In genomic region chr19:16375936-16376185, GRCh38 we compare ENCODE assay signal across 26 cellular contexts. TPM values are rescaled to one million over a fixed set of nuclear protein-coding genes. Genes with fewer than 3 reads are reported as not detected.
DNase-seq lines count a peak whose midpoint lies in the region; ATAC-seq, FAIRE-seq and TF ChIP-seq lines count a peak whose summit lies in the region.
"Had no signal": no experiment of that assay in that cellular context is flagged by ENCODE, and none has a peak within 500 bp of the region (broad histone marks: within the 10 kb centered on the region; RNA-seq: fewer than 3 reads in every experiment).

No MANE protein-coding gene starts in this region.

- POLR2A ChIA-PET in activated CD8-positive, alpha-beta T cell treated with anti-CD3 and anti-CD28 coated beads, Interleukin-2, amount 10 ng/mL, durations not matched to agents 7 days and 5 days (lab: Charles Lee) = interaction anchor here (1.0 to 22.4 kb wide), 7 partner anchors 8 to 47 kb away, joined by 3 to 556 read pairs (median 4); partner anchors contain the start of gene KLF2
- POLR2A ChIA-PET in activated CD8-positive, alpha-beta T cell treated with anti-CD3 and anti-CD28 coated beads for 36 hours (lab: Charles Lee) = interaction anchor here (0.6 to 1.6 kb wide), 4 partner anchors 9 to 48 kb away, joined by 3 to 10 read pairs (median 5); no protein-coding TSS in a partner anchor
- POLR2A ChIA-PET in CD4-positive, alpha-beta T cell (lab: Charles Lee) = interaction anchor here (0.8 to 32.3 kb wide), 4 partner anchors 6 to 92 kb away, joined by 4 to 3819 read pairs (median 236); partner anchors contain the start of gene KLF2

- H3K9me3 ChIP-seq in CD4-positive, alpha-beta T cell (ENCODE audit: control insufficient read depth, low read length) = no peaks in the 10 kb centered on the region
- no peaks in the 10 kb centered on the region for H3K9me3 ChIP-seq in neutrophil
- H3K9me3 ChIP-seq: A549, gastroesophageal sphincter, SJSA1, testis, vagina had no signal

- 0 out of 2 replicates have a peak, but pooled peaks cover 3% of the 10 kb centered on the region for H3F3A ChIP-seq in GM23338 (replicated peaks; ENCODE audit: low read depth)

- no peak for ATAC-seq in activated CD8-positive, alpha-beta T cell treated with anti-CD3 and anti-CD28 coated beads, Interleukin-2, amount 10 ng/mL, durations not matched to agents 7 days and 5 days
- no peak for ATAC-seq in activated CD8-positive, alpha-beta T cell treated with anti-CD3 and anti-CD28 coated beads for 36 hours
- ATAC-seq in CD4-positive, alpha-beta T cell (ENCODE audit: poor library complexity) = no peak
- no peak for ATAC-seq in central memory CD8-positive, alpha-beta T cell (replicated peaks; ENCODE audit: extremely low read depth, poor library complexity, severe bottlenecking)
- ATAC-seq in HG03469 (IDR thresholded peaks at IDR 0.05; ENCODE audit: unreplicated experiment) = no peak
- no peak for ATAC-seq in GM23338
- ATAC-seq: gastroesophageal sphincter; left lobe of liver; stimulated activated naive CD8-positive, alpha-beta T cell treated with anti-CD3 and anti-CD28 coated beads, Interleukin-15, Interleukin-2, amounts not matched to agents 100 U/mL and 50 U/mL, for 24 hours had no signal

- CTCF ChIA-PET in activated CD8-positive, alpha-beta T cell treated with anti-CD3 and anti-CD28 coated beads, Interleukin-2, amount 10 ng/mL, durations not matched to agents 7 days and 5 days (lab: Charles Lee) = interaction anchor here (0.6 to 3.4 kb wide), 14 partner anchors 9 to 190 kb away, joined by 3 to 30 read pairs (median 6); no protein-coding TSS in a partner anchor
- CTCF ChIA-PET in activated CD8-positive, alpha-beta T cell treated with anti-CD3 and anti-CD28 coated beads for 36 hours (lab: Charles Lee) = interaction anchor here (0.8 to 3.1 kb wide), 14 partner anchors 9 to 174 kb away, joined by 3 to 27 read pairs (median 5); no protein-coding TSS in a partner anchor
- CTCF ChIA-PET in CD4-positive, alpha-beta T cell (lab: Charles Lee) = interaction anchor here (1.1 to 1.8 kb wide), 5 partner anchors 9 to 48 kb away, joined by 3 to 16 read pairs (median 4); no protein-coding TSS in a partner anchor

- FAIRE-seq in GM12891 (lab: Jason Lieb, UNC) = no peak
- FAIRE-seq: A549, endothelial cell of umbilical vein had no signal

- H2AFZ ChIP-seq in GM23338 = no peak overlapping the region

- intact Hi-C loops in activated CD8-positive, alpha-beta T cell treated with anti-CD3 and anti-CD28 coated beads for 36 hours (cut with micrococcal nuclease) = no loop called here
- intact Hi-C loops in CD4-positive, alpha-beta T cell (cut with DNase I, micrococcal nuclease) = no loop called here

- H3K27ac Mint-ChIP-seq in activated CD8-positive, alpha-beta T cell treated with anti-CD3 and anti-CD28 coated beads, Interleukin-2, amount 10 ng/mL, durations not matched to agents 7 days and 5 days = peak overlapping the region; percentile 79
- no peak overlapping the region for H3K27ac Mint-ChIP-seq in activated CD8-positive, alpha-beta T cell treated with anti-CD3 and anti-CD28 coated beads for 36 hours
- H3K27ac Mint-ChIP-seq in CD4-positive, alpha-beta T cell = no peak overlapping the region
- H3K27ac Mint-ChIP-seq in central memory CD8-positive, alpha-beta T cell (ENCODE audit: low read depth) = peak overlapping the region; percentile 54
- no peak overlapping the region; the same call in 1 of the 2 replicates for H3K27ac Mint-ChIP-seq in GM23338
- H3K27ac Mint-ChIP-seq: memory B cell had no signal

- peak overlapping the region; percentile 15 for H3K27ac ChIP-seq in CD4-positive, alpha-beta T cell (ENCODE audit: low read depth, low read length)
- peak overlapping the region; percentile 27 for H3K27ac ChIP-seq in neutrophil
- no peak overlapping the region for H3K27ac ChIP-seq in GM23338 (ENCODE audit: low read depth)
- H3K27ac ChIP-seq: A549, SJSA1, testis, vagina had no signal

- no peak for DNase-seq in activated CD8-positive, alpha-beta T cell treated with anti-CD3 and anti-CD28 coated beads, Interleukin-2, amount 10 ng/mL, durations not matched to agents 7 days and 5 days
- no peak for DNase-seq in activated CD8-positive, alpha-beta T cell treated with anti-CD3 and anti-CD28 coated beads for 36 hours
- DNase-seq in CD4-positive, alpha-beta T cell = no peak
- DNase-seq in central memory CD8-positive, alpha-beta T cell (ENCODE audit: low spot score in 2 of 2) = no peak
- DNase-seq in GM23338 (ENCODE audit: low spot score) (no peak), GM12891 (ENCODE audit: insufficient read length, low spot score) (no peak)
- DNase-seq: BE2C; Calu3; DMS79 treated with DMSO at 0.1 percent for 48 hours; GF-D8; hypothalamus; Kasumi-1; NCI-H146; NCI-H2107; NCI-H774; stimulated activated naive CD8-positive, alpha-beta T cell treated with anti-CD3 and anti-CD28 coated beads, Interleukin-15, Interleukin-2, amounts not matched to agents 100 U/mL and 50 U/mL, for 24 hours; testis had no signal

- no peak overlapping the region for H3K4me2 ChIP-seq in GM23338
- H3K4me2 ChIP-seq: A549 had no signal

- TF ChIP-seq CTCF in activated CD8-positive, alpha-beta T cell treated with anti-CD3 and anti-CD28 coated beads for 36 hours (IDR thresholded peaks at IDR 0.05) = no peak
- no peak for TF ChIP-seq CTCF in CD4-positive, alpha-beta T cell (IDR thresholded peaks at IDR 0.05)
- TF ChIP-seq CTCF in neutrophil (IDR thresholded peaks at IDR 0.05) = no peak
- TF ChIP-seq CTCF in GM23338 (conservative IDR thresholded peaks at IDR 0.05; ENCODE audit: low read depth in 2 of 2) = no peak

- no peak overlapping the region for H3K4me3 Mint-ChIP-seq in activated CD8-positive, alpha-beta T cell treated with anti-CD3 and anti-CD28 coated beads, Interleukin-2, amount 10 ng/mL, durations not matched to agents 7 days and 5 days
- H3K4me3 Mint-ChIP-seq in activated CD8-positive, alpha-beta T cell treated with anti-CD3 and anti-CD28 coated beads for 36 hours = no peak overlapping the region
- peak overlapping the region; percentile 80 for H3K4me3 Mint-ChIP-seq in CD4-positive, alpha-beta T cell
- peak overlapping the region; percentile 62 for H3K4me3 Mint-ChIP-seq in central memory CD8-positive, alpha-beta T cell
- no peak overlapping the region for H3K4me3 Mint-ChIP-seq in GM23338
- H3K4me3 Mint-ChIP-seq: memory B cell had no signal

- peaks cover 53% of the 10 kb centered on the region for H3K36me3 Mint-ChIP-seq in activated CD8-positive, alpha-beta T cell treated with anti-CD3 and anti-CD28 coated beads, Interleukin-2, amount 10 ng/mL, durations not matched to agents 7 days and 5 days (ENCODE audit: low read depth)
- peaks cover 17% of the 10 kb centered on the region for H3K36me3 Mint-ChIP-seq in activated CD8-positive, alpha-beta T cell treated with anti-CD3 and anti-CD28 coated beads for 36 hours (ENCODE audit: low read depth)
- peaks cover 17% of the 10 kb centered on the region for H3K36me3 Mint-ChIP-seq in CD4-positive, alpha-beta T cell (ENCODE audit: low read depth)
- peaks cover 18% of the 10 kb centered on the region for H3K36me3 Mint-ChIP-seq in central memory CD8-positive, alpha-beta T cell (ENCODE audit: insufficient read depth)
- H3K36me3 Mint-ChIP-seq in GM23338 (ENCODE audit: low read depth) = peaks cover 30% of the 10 kb centered on the region

- no peaks in the 10 kb centered on the region for H3K27me3 ChIP-seq in CD4-positive, alpha-beta T cell (ENCODE audit: control insufficient read depth, insufficient read depth, low read length)
- H3K27me3 ChIP-seq in neutrophil (no peaks in the 10 kb centered on the region), GM23338 (ENCODE audit: insufficient read depth) (no peaks in the 10 kb centered on the region)
- H3K27me3 ChIP-seq: BE2C, gastroesophageal sphincter, SJSA1, testis, vagina had no signal

- H3K4me1 Mint-ChIP-seq in activated CD8-positive, alpha-beta T cell treated with anti-CD3 and anti-CD28 coated beads, Interleukin-2, amount 10 ng/mL, durations not matched to agents 7 days and 5 days (ENCODE audit: low read depth) = peaks cover 50% of the 10 kb centered on the region
- peaks cover 56% of the 10 kb centered on the region for H3K4me1 Mint-ChIP-seq in activated CD8-positive, alpha-beta T cell treated with anti-CD3 and anti-CD28 coated beads for 36 hours (ENCODE audit: low read depth)
- H3K4me1 Mint-ChIP-seq in CD4-positive, alpha-beta T cell (ENCODE audit: low read depth) = peaks cover 73% of the 10 kb centered on the region
- peaks cover 51% of the 10 kb centered on the region for H3K4me1 Mint-ChIP-seq in central memory CD8-positive, alpha-beta T cell
- H3K4me1 Mint-ChIP-seq in GM23338 = peaks cover 10% of the 10 kb centered on the region

- peaks cover 37% of the 10 kb centered on the region for H3K36me3 ChIP-seq in neutrophil
- H3K36me3 ChIP-seq in GM23338 (ENCODE audit: insufficient read depth) = no peaks in the 10 kb centered on the region

- no peak for TF ChIP-seq POLR2A in GM12891 (IDR thresholded peaks at IDR 0.05; ENCODE audit: low read depth, low read length)

- H3K4me3 ChIP-seq in neutrophil (ENCODE audit: low read depth in 1 of 2, low read length in 1 of 2) = no peak overlapping the region
- H3K4me3 ChIP-seq in GM23338 = no peak overlapping the region
- H3K4me3 ChIP-seq: A549, gastroesophageal sphincter, SJSA1, testis, vagina had no signal

- H3K4me1 ChIP-seq in neutrophil (ENCODE audit: control insufficient read depth in 1 of 2, insufficient read depth in 1 of 2, low read depth in 1 of 2, low read length in 1 of 2) = peaks cover 21 to 23% of the 10 kb centered on the region in 2 experiments
- no peaks in the 10 kb centered on the region for H3K4me1 ChIP-seq in GM23338 (ENCODE audit: insufficient read depth)
- H3K4me1 ChIP-seq: BE2C had no signal

- H3K27me3 Mint-ChIP-seq in activated CD8-positive, alpha-beta T cell treated with anti-CD3 and anti-CD28 coated beads, Interleukin-2, amount 10 ng/mL, durations not matched to agents 7 days and 5 days (ENCODE audit: low read depth) = no peaks in the 10 kb centered on the region
- H3K27me3 Mint-ChIP-seq in activated CD8-positive, alpha-beta T cell treated with anti-CD3 and anti-CD28 coated beads for 36 hours = no peaks in the 10 kb centered on the region
- no peaks in the 10 kb centered on the region for H3K27me3 Mint-ChIP-seq in CD4-positive, alpha-beta T cell
- H3K27me3 Mint-ChIP-seq in central memory CD8-positive, alpha-beta T cell = no peaks in the 10 kb centered on the region
- peaks cover 6% of the 10 kb centered on the region for H3K27me3 Mint-ChIP-seq in GM23338 (ENCODE audit: insufficient read depth, low read depth, poor library complexity)
- H3K27me3 Mint-ChIP-seq: memory B cell had no signal

- H3K79me2 ChIP-seq in GM23338 (replicated peaks; ENCODE audit: insufficient read depth) = no peaks in the 10 kb centered on the region

- no peaks in the 10 kb centered on the region for H3K9me2 ChIP-seq in GM23338 (ENCODE audit: insufficient read depth)

- no peaks in the 10 kb centered on the region for H3K9me3 Mint-ChIP-seq in activated CD8-positive, alpha-beta T cell treated with anti-CD3 and anti-CD28 coated beads, Interleukin-2, amount 10 ng/mL, durations not matched to agents 7 days and 5 days (ENCODE audit: insufficient read depth)
- H3K9me3 Mint-ChIP-seq in activated CD8-positive, alpha-beta T cell treated with anti-CD3 and anti-CD28 coated beads for 36 hours = no peaks in the 10 kb centered on the region
- H3K9me3 Mint-ChIP-seq in CD4-positive, alpha-beta T cell = no peaks in the 10 kb centered on the region
- no peaks in the 10 kb centered on the region for H3K9me3 Mint-ChIP-seq in central memory CD8-positive, alpha-beta T cell
- no peaks in the 10 kb centered on the region for H3K9me3 Mint-ChIP-seq in GM23338
- H3K9me3 Mint-ChIP-seq: memory B cell had no signal

- 0 out of 2 replicates have a peak, but pooled peaks cover 3% of the 10 kb centered on the region for H4K20me1 ChIP-seq in GM23338 (replicated peaks; ENCODE audit: insufficient read depth)

RNA-seq across cellular contexts. Expression of gene KLF2, which starts 51.2 kb away (rescaled TPM):
- total RNA-seq in activated CD8-positive, alpha-beta T cell treated with anti-CD3 and anti-CD28 coated beads, Interleukin-2, amount 10 ng/mL, durations not matched to agents 7 days and 5 days = 100 to 1,000 TPM in 1 of 2 experiments, 10 to 100 TPM in 1; 96.0 to 100 TPM
- total RNA-seq in activated CD8-positive, alpha-beta T cell treated with anti-CD3 and anti-CD28 coated beads for 36 hours = 1 to 10 TPM in 1 of 2 experiments, under 1 TPM in 1; 0.94 to 1.0 TPM
- total RNA-seq in CD4-positive, alpha-beta T cell = 1,000 to 10,000 TPM; 1,201 to 1,291 TPM
- total RNA-seq in GM23338 (2014; rRNA removed; shearing (Covaris generic)) = 0.89 and 0.90 TPM in 2 replicates
- polyA plus RNA-seq in GM23338 (2016; fragmentation: Nextera tagmentation; extraction: Ambion mirVana) = 0.43 TPM in 1 of 2 replicates, not detected in the other
- 4.0 TPM for polyA plus RNA-seq in GM12891 (2012; ENCODE audit: low read depth, missing spikeins)

Comparison
In these comparisons a context has a peak if more than half of its experiments do, and no peak if none do; other contexts are left out.
1. H3K27ac Mint-ChIP-seq: peak in activated CD8-positive, alpha-beta T cell treated with anti-CD3 and anti-CD28 coated beads, Interleukin-2, amount 10 ng/mL, durations not matched to agents 7 days and 5 days (single experiment) and central memory CD8-positive, alpha-beta T cell (single experiment); none in activated CD8-positive, alpha-beta T cell treated with anti-CD3 and anti-CD28 coated beads for 36 hours (single experiment), CD4-positive, alpha-beta T cell (single experiment) and GM23338 (single experiment).
2. RNA of gene KLF2, which starts 51.2 kb away (total RNA-seq): 1,201 to 1,291 TPM in CD4-positive, alpha-beta T cell and 96.0 to 100 TPM in activated CD8-positive, alpha-beta T cell treated with anti-CD3 and anti-CD28 coated beads, Interleukin-2, amount 10 ng/mL, durations not matched to agents 7 days and 5 days; 0.94 to 1.0 TPM in activated CD8-positive, alpha-beta T cell treated with anti-CD3 and anti-CD28 coated beads for 36 hours and 0.89 to 0.90 TPM in GM23338; every median in the first group is over 10 times any median in the second.
3. H3K4me3 Mint-ChIP-seq: peak in CD4-positive, alpha-beta T cell (single experiment) and central memory CD8-positive, alpha-beta T cell (single experiment); none in activated CD8-positive, alpha-beta T cell treated with anti-CD3 and anti-CD28 coated beads, Interleukin-2, amount 10 ng/mL, durations not matched to agents 7 days and 5 days (single experiment), activated CD8-positive, alpha-beta T cell treated with anti-CD3 and anti-CD28 coated beads for 36 hours (single experiment) and GM23338 (single experiment).